ENCODE assay signal across 8 cellular contexts in the genomic region with DNA sequence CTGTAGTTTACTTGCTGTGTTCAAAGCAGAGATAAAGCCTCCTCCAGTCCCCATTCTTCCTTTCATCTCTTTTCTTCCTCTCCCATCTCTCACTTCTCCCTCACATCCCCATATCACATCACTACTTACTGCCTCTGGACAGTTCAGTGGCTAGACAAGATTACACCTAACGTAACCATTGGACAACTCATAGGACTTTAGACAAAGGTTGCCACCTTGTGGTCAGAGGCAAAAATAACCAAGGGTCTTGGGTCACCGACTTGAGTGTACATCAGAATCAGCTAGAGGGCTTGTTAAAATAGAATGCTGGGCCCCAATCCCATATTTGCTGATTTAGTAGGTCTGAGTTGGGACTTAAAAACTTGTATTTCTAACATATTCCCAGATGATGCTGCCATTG.
DNase-seq lines count a peak whose midpoint lies in the region; ATAC-seq and TF ChIP-seq lines count a peak whose summit lies in the region.

No MANE protein-coding gene starts in this region.

- peak; percentile 75 for ATAC-seq in GM18517 (IDR thresholded peaks at IDR 0.05; ENCODE audit: unreplicated experiment)
- no peak for ATAC-seq in HG02973 (IDR thresholded peaks at IDR 0.05; ENCODE audit: unreplicated experiment)
- no peak for ATAC-seq in HG03469 (IDR thresholded peaks at IDR 0.05; ENCODE audit: unreplicated experiment)

- H3K4me1 Mint-ChIP-seq in mesothelial cell of epicardium = no peaks in the 10 kb centered on the region

- no peaks in the 10 kb centered on the region for H3K27me3 Mint-ChIP-seq in mesothelial cell of epicardium (ENCODE audit: low read depth)

- H3K9me3 Mint-ChIP-seq in mesothelial cell of epicardium = peaks cover 16% of the 10 kb centered on the region

- no peak overlapping the region for H3K4me3 ChIP-seq in choroid plexus epithelial cell (ENCODE audit: low read depth, low read length)

- H3K4me3 Mint-ChIP-seq in mesothelial cell of epicardium = no peak overlapping the region

- TF ChIP-seq CTCF in choroid plexus epithelial cell (conservative IDR thresholded peaks at IDR 0.05; ENCODE audit: low read depth, low read length) (peak; percentile 62), mesothelial cell of epicardium (IDR thresholded peaks at IDR 0.05; ENCODE audit: unreplicated experiment) (peak; percentile 47)

- DNase-seq in CMK (ENCODE audit: low read depth) (peak; percentile 29), KG1 (lab: John Stamatoyannopoulos, UW) (peak; percentile 25), SHP77 (lab: John Stamatoyannopoulos, UW) (peak; percentile 66 to 68), choroid plexus epithelial cell (ENCODE audit: low read depth) (peak; percentile 78), mesothelial cell of epicardium (ENCODE audit: low spot score in 2 of 2, unreplicated experiment in 2 of 2) (no peak)

- H3K36me3 Mint-ChIP-seq in mesothelial cell of epicardium = no peaks in the 10 kb centered on the region

- H3K27ac Mint-ChIP-seq in mesothelial cell of epicardium = no peak overlapping the region

Comparison
In these comparisons a context has a peak if more than half of its experiments do, and no peak if none do; other contexts are left out.
1. DNase-seq: peak in CMK (single experiment), KG1 (single experiment), SHP77 (2 of 2) and choroid plexus epithelial cell (single experiment); none in mesothelial cell of epicardium (0 of 2).